Comparison of ENCODE assay signal across 19 cellular contexts in the genomic region with DNA sequence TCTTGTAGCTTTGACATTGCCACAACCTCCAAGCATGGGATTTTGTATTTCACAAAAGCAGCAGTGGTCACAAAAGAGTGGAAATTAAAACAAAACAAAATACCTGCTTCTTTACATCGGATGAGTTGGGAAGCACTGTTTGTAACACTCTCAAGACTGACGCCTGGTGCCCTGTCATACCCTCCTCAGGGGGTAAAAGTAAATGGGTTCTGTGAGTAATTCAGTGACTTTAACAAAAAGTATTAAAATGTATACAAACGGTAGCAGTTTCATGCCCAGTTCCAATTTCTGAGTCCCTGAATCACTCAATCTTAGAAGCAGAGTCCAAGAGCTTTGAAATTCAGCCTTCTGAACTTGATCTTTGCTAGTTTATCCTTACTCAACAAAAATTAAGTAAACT.
"Had no signal": no experiment of that assay in that cellular context is flagged by ENCODE, and none has a peak within 500 bp of the region (broad histone marks: within the 10 kb centered on the region; RNA-seq: fewer than 3 reads in every experiment).

No MANE protein-coding gene starts in this region.

- H3K4me1 Mint-ChIP-seq: naive B cell, neural progenitor cell had no signal

- H3K4me3 ChIP-seq: cardiac muscle cell, esophagus squamous epithelium, mucosa of descending colon, neural progenitor cell, prostate gland, right atrium auricular region, thyroid gland had no signal

- H2AFZ ChIP-seq: neural progenitor cell had no signal

- H3K9ac ChIP-seq: neural progenitor cell had no signal

- H3K27me3 ChIP-seq: cardiac muscle cell, esophagus squamous epithelium, neural progenitor cell, right atrium auricular region, thyroid gland had no signal

- DNase-seq: activated CD4-positive, alpha-beta T cell treated with anti-CD3 and anti-CD28 coated beads, Interleukin-2, amount 50 U/mL, for 4 hours; amniotic stem cell; dermis blood vessel endothelial cell; effector memory CD8-positive, alpha-beta T cell; esophagus squamous epithelium; left cardiac atrium; mesenchymal stem cell; mucosa of descending colon; naive B cell; SIG-M5; stimulated activated CD4-positive, alpha-beta T cell treated with anti-CD3 and anti-CD28 coated beads, Interleukin-12 subunit alpha, Interleukin-12 subunit beta, amount 100 ng/mL, for 4 hours; T-helper 1 cell; T1000; thyroid gland had no signal

- H3K36me3 Mint-ChIP-seq: naive B cell had no signal

- H3K4me2 ChIP-seq: neural progenitor cell had no signal

- H3K9me3 ChIP-seq: esophagus squamous epithelium, mucosa of descending colon, prostate gland, right atrium auricular region, thyroid gland had no signal

- H3K27ac ChIP-seq: cardiac muscle cell, esophagus squamous epithelium, neural progenitor cell, prostate gland, right atrium auricular region, thyroid gland had no signal

- ATAC-seq: effector memory CD8-positive, alpha-beta T cell; left cardiac atrium; mucosa of descending colon; SK-N-SH treated with all-trans-retinoic acid at 6 μM for 48 hours had no signal

- H3K9me3 Mint-ChIP-seq: effector memory CD8-positive, alpha-beta T cell; naive B cell; neural progenitor cell had no signal

- H3K4me3 Mint-ChIP-seq: effector memory CD8-positive, alpha-beta T cell; naive B cell; neural progenitor cell had no signal

- H3K4me1 ChIP-seq: esophagus squamous epithelium, prostate gland, right atrium auricular region, thyroid gland had no signal

- H3K27ac Mint-ChIP-seq: effector memory CD8-positive, alpha-beta T cell; naive B cell; neural progenitor cell had no signal

- H3K27me3 Mint-ChIP-seq: naive B cell had no signal

- H3K36me3 ChIP-seq: cardiac muscle cell, neural progenitor cell, prostate gland, right atrium auricular region, thyroid gland had no signal
